3 cellular contexts compared by ENCODE assay signal in genomic region chr5:178872302-178872701, GRCh38.
TF ChIP-seq lines count a peak whose summit lies in the region.

No MANE protein-coding gene starts in this region.

TF ChIP-seq in A549, 52 proteins besides CTCF, POLR2A, EP300 and RAD21:
- TF ChIP-seq FOSB (CRISPR knock-in tag; IDR thresholded peaks at IDR 0.05) (no peak), NFE2L2 (conservative IDR thresholded peaks at IDR 0.05; ENCODE audit: low read length) (peak; percentile 84), MAFK (IDR thresholded peaks at IDR 0.05; ENCODE audit: partially characterized antibody) (peak; percentile 90)
TF ChIP-seq in A549: peak in this region for 2.

TF ChIP-seq in GM23338, 12 proteins besides CTCF, POLR2A, EP300 and RAD21:
- TF ChIP-seq JUNB (IDR thresholded peaks at IDR 0.05; ENCODE audit: unreplicated experiment), result no peak
- TF ChIP-seq ZNF462 (CRISPR knock-in tag; IDR thresholded peaks at IDR 0.05), result no peak
- no peak for TF ChIP-seq NANOG (IDR thresholded peaks at IDR 0.05; ENCODE audit: borderline replicate concordance)
- TF ChIP-seq ZNF331 (CRISPR knock-in tag; IDR thresholded peaks at IDR 0.05; ENCODE audit: low read depth), result no peak
- no peak for TF ChIP-seq POLR2AphosphoS5 (IDR thresholded peaks at IDR 0.05; ENCODE audit: low read depth)
- TF ChIP-seq EZH2 (IDR thresholded peaks at IDR 0.05; ENCODE audit: low read depth, unreplicated experiment), result no peak
- no peak for TF ChIP-seq REST (IDR thresholded peaks at IDR 0.05; ENCODE audit: unreplicated experiment)
- TF ChIP-seq, protein P1, sequence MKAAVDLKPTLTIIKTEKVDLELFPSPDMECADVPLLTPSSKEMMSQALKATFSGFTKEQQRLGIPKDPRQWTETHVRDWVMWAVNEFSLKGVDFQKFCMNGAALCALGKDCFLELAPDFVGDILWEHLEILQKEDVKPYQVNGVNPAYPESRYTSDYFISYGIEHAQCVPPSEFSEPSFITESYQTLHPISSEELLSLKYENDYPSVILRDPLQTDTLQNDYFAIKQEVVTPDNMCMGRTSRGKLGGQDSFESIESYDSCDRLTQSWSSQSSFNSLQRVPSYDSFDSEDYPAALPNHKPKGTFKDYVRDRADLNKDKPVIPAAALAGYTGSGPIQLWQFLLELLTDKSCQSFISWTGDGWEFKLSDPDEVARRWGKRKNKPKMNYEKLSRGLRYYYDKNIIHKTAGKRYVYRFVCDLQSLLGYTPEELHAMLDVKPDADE (IDR thresholded peaks at IDR 0.05), result no peak

TF ChIP-seq in H1, 55 proteins besides CTCF, POLR2A, EP300 and RAD21:
- TF ChIP-seq MAFK (IDR thresholded peaks at IDR 0.05; ENCODE audit: low read depth, low read length), result peak; percentile 27; the same call in 1 of the 2 replicates
- no peak for TF ChIP-seq YY1 (IDR thresholded peaks at IDR 0.05; ENCODE audit: low read depth, low read length)
- TF ChIP-seq SIRT6 (IDR thresholded peaks at IDR 0.05; ENCODE audit: low read length), result no peak
- no peak for TF ChIP-seq BRCA1 (IDR thresholded peaks at IDR 0.05; ENCODE audit: low read depth, low read length)
- TF ChIP-seq BACH1 (IDR thresholded peaks at IDR 0.05; ENCODE audit: low read length), result peak; percentile 80
- TF ChIP-seq KDM5A (IDR thresholded peaks at IDR 0.05; ENCODE audit: low read length), result no peak
